In genomic region chr6:133951227-133951626, GRCh38 we compare ENCODE assay signal across 8 cellular contexts. TPM values are rescaled to one million over a fixed set of nuclear protein-coding genes. Genes with fewer than 3 reads are reported as not detected.
DNase-seq lines count a peak whose midpoint lies in the region; ATAC-seq, FAIRE-seq and TF ChIP-seq lines count a peak whose summit lies in the region.

No MANE protein-coding gene starts in this region.

- TF ChIP-seq CTCF in A549 (IDR thresholded peaks at IDR 0.05), result no peak
- TF ChIP-seq CTCF in mammary epithelial cell (conservative IDR thresholded peaks at IDR 0.05 in 1 of 2, IDR thresholded peaks at IDR 0.05 in 1 of 2; ENCODE audit: extremely low read depth in 1 of 2, insufficient read depth in 1 of 2, low read depth in 1 of 2, low read length in 2 of 2), result no peak

- H3K27ac ChIP-seq in A549 (peak overlapping the region; percentile 84 to 94), HUES64 (ENCODE audit: low read depth, low read length) (no peak overlapping the region), mammary epithelial cell (ENCODE audit: insufficient read depth, low read depth, low read length) (no peak overlapping the region), muscle layer of colon (ENCODE audit: low read depth, low read length) (peak overlapping the region; percentile 90)

- no peak for ATAC-seq in A549
- ATAC-seq in HG03039 (IDR thresholded peaks at IDR 0.05; ENCODE audit: unreplicated experiment), result no peak
- ATAC-seq in GM18861 (IDR thresholded peaks at IDR 0.05; ENCODE audit: unreplicated experiment), result no peak

- H3K27me3 ChIP-seq in HUES64 (ENCODE audit: insufficient read depth, low read length), result peaks cover 12% of the 10 kb centered on the region; the same call in 1 of the 2 replicates
- no peaks in the 10 kb centered on the region for H3K27me3 ChIP-seq in mammary epithelial cell (ENCODE audit: insufficient read depth, low read length)
- no peaks in the 10 kb centered on the region for H3K27me3 ChIP-seq in muscle layer of colon (ENCODE audit: control insufficient read depth in 1 of 2, insufficient read depth in 2 of 2, low read length in 2 of 2)

- H3K4me2 ChIP-seq in A549, result peak overlapping the region; percentile 78
- peak overlapping the region; percentile 87 for H3K4me2 ChIP-seq in mammary epithelial cell (ENCODE audit: insufficient read depth, low read depth, low read length)

- peaks cover 23% of the 10 kb centered on the region for H3K4me1 ChIP-seq in A549
- H3K4me1 ChIP-seq in HUES64 (ENCODE audit: insufficient read depth, low read length), result peaks cover 23% of the 10 kb centered on the region
- H3K4me1 ChIP-seq in mammary epithelial cell (ENCODE audit: insufficient read depth, low read length), result peaks cover 17% of the 10 kb centered on the region
- peaks cover 16% of the 10 kb centered on the region for H3K4me1 ChIP-seq in muscle layer of colon (ENCODE audit: insufficient read depth, low read length)

- peaks cover 32% of the 10 kb centered on the region for H3K79me2 ChIP-seq in mammary epithelial cell (ENCODE audit: insufficient read depth, low read length)

- FAIRE-seq in A549 (lab: Jason Lieb, UNC), result no peak

- POLR2A ChIA-PET in A549 (lab: Yijun Ruan, JAX), result interaction anchor here (1.0 kb wide), 1 partner anchor 11 kb away, joined by 3 read pairs; no protein-coding TSS in a partner anchor

- dilution Hi-C loops in mammary epithelial cell (cut with HindIII; ENCODE audit: low sequenced_read_pairs), result no loop called here

- CTCF ChIA-PET in A549 (lab: Yijun Ruan, JAX) (interaction anchor here (0.5 to 1.8 kb wide), 5 partner anchors 20 to 177 kb away, joined by 3 to 4 read pairs (median 3); no protein-coding TSS in a partner anchor), mammary epithelial cell (lab: Charles Lee; ENCODE audit: low non-redundant PET) (no interaction called here)

- H3K36me3 ChIP-seq in HUES64 (ENCODE audit: insufficient read depth, low read length) (no peaks in the 10 kb centered on the region), mammary epithelial cell (ENCODE audit: insufficient read depth, low read length) (no peaks in the 10 kb centered on the region), muscle layer of colon (ENCODE audit: insufficient read depth, low read length) (no peaks in the 10 kb centered on the region)

- H3K9ac ChIP-seq in HUES64 (ENCODE audit: low read depth, low read length) (no peak overlapping the region), mammary epithelial cell (ENCODE audit: insufficient read depth, low read length) (peak overlapping the region; percentile 83), muscle layer of colon (ENCODE audit: low read length) (peak overlapping the region; percentile 10)

- TF ChIP-seq POLR2A in A549 (IDR thresholded peaks at IDR 0.05; ENCODE audit: low read length), result no peak

- no peaks in the 10 kb centered on the region for H3K9me3 ChIP-seq in A549
- no peaks in the 10 kb centered on the region for H3K9me3 ChIP-seq in HUES64 (ENCODE audit: insufficient read depth, low read depth, low read length)
- H3K9me3 ChIP-seq in mammary epithelial cell (replicated peaks; ENCODE audit: insufficient read depth, low read length), result no peaks in the 10 kb centered on the region
- no peaks in the 10 kb centered on the region for H3K9me3 ChIP-seq in muscle layer of colon (ENCODE audit: low read length)

- BruUV-seq in mammary epithelial cell (replicated peaks; lab: Mats Ljungman, UMichigan), result no TSS peak

- WGBS in A549 (ENCODE audit: missing lambda C conversion rate), result 70% methylated on average over 4 of the region's 4 CpGs
- 86% methylated on average over 4 of the region's 4 CpGs for WGBS in HUES64
- WGBS in mammary epithelial cell (ENCODE audit: low coverage, missing lambda C conversion rate), result 96% methylated on average over 4 of the region's 4 CpGs

- intact Hi-C loops in mammary epithelial cell (cut with micrococcal nuclease), result no loop called here

- DNase-seq in A549 (ENCODE audit: low read depth in 1 of 2, low spot score in 1 of 2) (no peak), mammary epithelial cell (no peak), RKO (ENCODE audit: low spot score) (no peak), ACHN (no peak)

- no peak for TF ChIP-seq RAD21 in A549 (conservative IDR thresholded peaks at IDR 0.05 in 1 of 2, IDR thresholded peaks at IDR 0.05 in 1 of 2)

- H4K20me1 ChIP-seq in mammary epithelial cell (ENCODE audit: insufficient read depth, low read length), result no peaks in the 10 kb centered on the region

- H3K4me3 ChIP-seq in A549 (peak overlapping the region; percentile 77), HUES64 (ENCODE audit: low read length) (peak overlapping the region; percentile 93; the same call in 1 of the 2 replicates), mammary epithelial cell (replicated peaks in 1 of 3; ENCODE audit: insufficient read depth in 1 of 3, low read depth in 2 of 3, low read length in 3 of 3) (peak overlapping the region in 2 of 3 experiments; percentile 88 to 96), muscle layer of colon (ENCODE audit: low read depth in 1 of 2, low read length in 2 of 2) (peak overlapping the region in 1 of 2 donors; percentile 77)

- H2AFZ ChIP-seq in mammary epithelial cell (ENCODE audit: low read depth, low read length), result peak overlapping the region; percentile 97

- in situ Hi-C loops in mammary epithelial cell (cut with MboI; ENCODE audit: low sequenced_read_pairs in 2 of 2) (no loop called here), ACHN (cut with HindIII; ENCODE audit: low pct_ligation_motif_present, low pct_unique_long_range_greater_than_20kb, low sequenced_read_pairs) (no loop called here)

- no peak for TF ChIP-seq EP300 in A549 (IDR thresholded peaks at IDR 0.05)

TF ChIP-seq in A549, 52 proteins besides CTCF, POLR2A, EP300 and RAD21:
- TF ChIP-seq POLR2AphosphoS2 (conservative IDR thresholded peaks at IDR 0.05; ENCODE audit: low read length) (no peak), TP53 (CRISPR knock-in tag; IDR thresholded peaks at IDR 0.05) (no peak), EHMT2 (IDR thresholded peaks at IDR 0.05; ENCODE audit: low read depth) (no peak), CBX2 (IDR thresholded peaks at IDR 0.05; ENCODE audit: borderline replicate concordance, low read depth) (no peak), TFCP2L1 (CRISPR knock-in tag; IDR thresholded peaks at IDR 0.05) (no peak), JUNB (IDR thresholded peaks at IDR 0.05) (no peak)
- TF ChIP-seq, protein P1, sequence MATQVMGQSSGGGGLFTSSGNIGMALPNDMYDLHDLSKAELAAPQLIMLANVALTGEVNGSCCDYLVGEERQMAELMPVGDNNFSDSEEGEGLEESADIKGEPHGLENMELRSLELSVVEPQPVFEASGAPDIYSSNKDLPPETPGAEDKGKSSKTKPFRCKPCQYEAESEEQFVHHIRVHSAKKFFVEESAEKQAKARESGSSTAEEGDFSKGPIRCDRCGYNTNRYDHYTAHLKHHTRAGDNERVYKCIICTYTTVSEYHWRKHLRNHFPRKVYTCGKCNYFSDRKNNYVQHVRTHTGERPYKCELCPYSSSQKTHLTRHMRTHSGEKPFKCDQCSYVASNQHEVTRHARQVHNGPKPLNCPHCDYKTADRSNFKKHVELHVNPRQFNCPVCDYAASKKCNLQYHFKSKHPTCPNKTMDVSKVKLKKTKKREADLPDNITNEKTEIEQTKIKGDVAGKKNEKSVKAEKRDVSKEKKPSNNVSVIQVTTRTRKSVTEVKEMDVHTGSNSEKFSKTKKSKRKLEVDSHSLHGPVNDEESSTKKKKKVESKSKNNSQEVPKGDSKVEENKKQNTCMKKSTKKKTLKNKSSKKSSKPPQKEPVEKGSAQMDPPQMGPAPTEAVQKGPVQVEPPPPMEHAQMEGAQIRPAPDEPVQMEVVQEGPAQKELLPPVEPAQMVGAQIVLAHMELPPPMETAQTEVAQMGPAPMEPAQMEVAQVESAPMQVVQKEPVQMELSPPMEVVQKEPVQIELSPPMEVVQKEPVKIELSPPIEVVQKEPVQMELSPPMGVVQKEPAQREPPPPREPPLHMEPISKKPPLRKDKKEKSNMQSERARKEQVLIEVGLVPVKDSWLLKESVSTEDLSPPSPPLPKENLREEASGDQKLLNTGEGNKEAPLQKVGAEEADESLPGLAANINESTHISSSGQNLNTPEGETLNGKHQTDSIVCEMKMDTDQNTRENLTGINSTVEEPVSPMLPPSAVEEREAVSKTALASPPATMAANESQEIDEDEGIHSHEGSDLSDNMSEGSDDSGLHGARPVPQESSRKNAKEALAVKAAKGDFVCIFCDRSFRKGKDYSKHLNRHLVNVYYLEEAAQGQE (IDR thresholded peaks at IDR 0.05), result no peak

RNA-seq across cellular contexts. Expression of gene TBPL1, which starts 1.8 kb away (rescaled TPM):
- polyA plus RNA-seq in A549 (2011; rRNA removed) (29.9 and 41.1 TPM in 2 replicates), A549 (2017; fragmentation: RNase III; extraction: RNeasy Plus Mini Kit Qiagen cat#74134 plus additional on column Dnase treatment) (22.4 to 24.7 TPM (median 24.7 TPM) in 3 replicates), mammary epithelial cell (23.7 TPM)
- polyA plus RNA-seq in A549 (2012; cell fraction: cytosol; rRNA removed), result 15.7 and 16.4 TPM in 2 replicates
- 5.1 and 7.4 TPM in 2 replicates for polyA plus RNA-seq in A549 (2012; cell fraction: nucleus; rRNA removed)
- 5.8 and 9.0 TPM in 2 replicates for polyA minus RNA-seq in A549 (2011; rRNA and poly(A)+ RNA removed)
- 68.7 TPM for polyA plus RNA-seq in HUES64 (2013, experiment 1 of 2)
- 68.2 TPM for polyA plus RNA-seq in HUES64 (2013, experiment 2 of 2)
- 10 to 100 TPM; 19.2 to 25.6 TPM for total RNA-seq in mammary epithelial cell
- 1.2 TPM for polyA minus RNA-seq in mammary epithelial cell

Comparison
In these comparisons a context has a peak if more than half of its experiments do, and no peak if none do; other contexts are left out.
1. H3K27ac ChIP-seq: peak in A549 (2 of 2) and muscle layer of colon (single experiment); none in HUES64 (single experiment) and mammary epithelial cell (single experiment).